Comparison of ENCODE assay signal across 8 cellular contexts in genomic region chr19:11196406-11197287, GRCh38. TPM values are rescaled to one million over a fixed set of nuclear protein-coding genes. Genes with fewer than 3 reads are reported as not detected.
DNase-seq lines count a peak whose midpoint lies in the region; ATAC-seq, FAIRE-seq and TF ChIP-seq lines count a peak whose summit lies in the region.

No MANE protein-coding gene starts in this region.

- no peaks in the 10 kb centered on the region for H3K9me3 Mint-ChIP-seq in CD4-positive, CD25-positive, alpha-beta regulatory T cell
- H3K9me3 Mint-ChIP-seq in stimulated activated memory B cell treated with anti-CD40 and anti-IgM and Interleukin-4, amounts not matched to agents 10 μg/mL and 1 μg/mL and 100 μg/mL, for 72 hours, result no peaks in the 10 kb centered on the region

- peaks cover 22% of the 10 kb centered on the region for H3K4me1 ChIP-seq in CD4-positive, CD25-positive, alpha-beta regulatory T cell (ENCODE audit: control insufficient read depth, insufficient read depth, low read length, poor library complexity, severe bottlenecking)
- H3K4me1 ChIP-seq in HUES6 (ENCODE audit: control insufficient read depth, insufficient read depth, low read length), result peaks cover 12% of the 10 kb centered on the region; the same call in 1 of the 2 replicates

- no peaks in the 10 kb centered on the region for H3K36me3 ChIP-seq in CD4-positive, CD25-positive, alpha-beta regulatory T cell (ENCODE audit: control insufficient read depth, insufficient read depth, low read length)
- peaks cover 34% of the 10 kb centered on the region for H3K36me3 ChIP-seq in HUES6 (ENCODE audit: control insufficient read depth, insufficient read depth, low read length)

- FAIRE-seq in D721Med (lab: Jason Lieb, UNC), result no peak

- no peaks in the 10 kb centered on the region for H3K36me3 Mint-ChIP-seq in CD4-positive, CD25-positive, alpha-beta regulatory T cell
- no peaks in the 10 kb centered on the region for H3K36me3 Mint-ChIP-seq in stimulated activated memory B cell treated with anti-CD40 and anti-IgM and Interleukin-4, amounts not matched to agents 10 μg/mL and 1 μg/mL and 100 μg/mL, for 72 hours

- no peak overlapping the region for H3K27ac Mint-ChIP-seq in CD4-positive, CD25-positive, alpha-beta regulatory T cell
- H3K27ac Mint-ChIP-seq in stimulated activated memory B cell treated with anti-CD40 and anti-IgM and Interleukin-4, amounts not matched to agents 10 μg/mL and 1 μg/mL and 100 μg/mL, for 72 hours, result no peak overlapping the region

- ATAC-seq in CD4-positive, CD25-positive, alpha-beta regulatory T cell (ENCODE audit: low read depth in 2 of 2), result no peak
- ATAC-seq in stimulated activated memory B cell treated with anti-CD40 and anti-IgM and Interleukin-4, amounts not matched to agents 10 μg/mL and 1 μg/mL and 100 μg/mL, for 72 hours, result peak; percentile 2
- no peak for ATAC-seq in HG03097 (IDR thresholded peaks at IDR 0.05; ENCODE audit: low FRiP score, unreplicated experiment)
- no peak for ATAC-seq in HG02970 (IDR thresholded peaks at IDR 0.05; ENCODE audit: low FRiP score, unreplicated experiment)

- H3K27ac ChIP-seq in CD4-positive, CD25-positive, alpha-beta regulatory T cell (ENCODE audit: insufficient read depth, low read length, poor library complexity, severe bottlenecking), result no peak overlapping the region
- peak overlapping the region; percentile 64; the same call in 1 of the 2 replicates for H3K27ac ChIP-seq in HUES6 (ENCODE audit: low read depth, low read length)

- H3K27me3 Mint-ChIP-seq in CD4-positive, CD25-positive, alpha-beta regulatory T cell, result peaks cover 4% of the 10 kb centered on the region
- H3K27me3 Mint-ChIP-seq in stimulated activated memory B cell treated with anti-CD40 and anti-IgM and Interleukin-4, amounts not matched to agents 10 μg/mL and 1 μg/mL and 100 μg/mL, for 72 hours, result peaks cover 35% of the 10 kb centered on the region

- H3K4me1 Mint-ChIP-seq in CD4-positive, CD25-positive, alpha-beta regulatory T cell, result peaks cover 0 to 9% (median 0%) of the 10 kb centered on the region in 4 donors
- H3K4me1 Mint-ChIP-seq in stimulated activated memory B cell treated with anti-CD40 and anti-IgM and Interleukin-4, amounts not matched to agents 10 μg/mL and 1 μg/mL and 100 μg/mL, for 72 hours, result peaks cover 11% of the 10 kb centered on the region

- H3K4me3 Mint-ChIP-seq in CD4-positive, CD25-positive, alpha-beta regulatory T cell, result peak overlapping the region; percentile 40 to 80 (median 74)
- peak overlapping the region; percentile 72 for H3K4me3 Mint-ChIP-seq in stimulated activated memory B cell treated with anti-CD40 and anti-IgM and Interleukin-4, amounts not matched to agents 10 μg/mL and 1 μg/mL and 100 μg/mL, for 72 hours

- TF ChIP-seq CTCF in astrocyte of the spinal cord (IDR thresholded peaks at IDR 0.05; ENCODE audit: low read depth, low read length) (no peak), D721Med (IDR thresholded peaks at IDR 0.05; ENCODE audit: insufficient read depth, missing control alignments) (no peak)

- no peak overlapping the region for H3K4me3 ChIP-seq in CD4-positive, CD25-positive, alpha-beta regulatory T cell (ENCODE audit: low read depth, low read length)
- H3K4me3 ChIP-seq in HUES6 (ENCODE audit: low read depth, low read length) (peak overlapping the region; percentile 98), astrocyte of the spinal cord (ENCODE audit: low read depth, low read length) (peak overlapping the region; percentile 81)

- no peaks in the 10 kb centered on the region for H3K27me3 ChIP-seq in CD4-positive, CD25-positive, alpha-beta regulatory T cell (ENCODE audit: control insufficient read depth, insufficient read depth, low read length)
- H3K27me3 ChIP-seq in HUES6 (ENCODE audit: control insufficient read depth, insufficient read depth, low read length), result no peaks in the 10 kb centered on the region

- no peaks in the 10 kb centered on the region for H3K9me3 ChIP-seq in CD4-positive, CD25-positive, alpha-beta regulatory T cell (ENCODE audit: control insufficient read depth in 2 of 2, low read length in 2 of 2)
- H3K9me3 ChIP-seq in HUES6 (ENCODE audit: control insufficient read depth, insufficient read depth, low read depth, low read length), result no peaks in the 10 kb centered on the region

- DNase-seq in CD4-positive, CD25-positive, alpha-beta regulatory T cell, result no peak
- DNase-seq in astrocyte of the spinal cord (ENCODE audit: low read depth, low spot score) (peak; percentile 22), iPS-NIHi7 (ENCODE audit: extremely low spot score) (peak; percentile 77), D721Med (ENCODE audit: insufficient read length, low spot score) (no peak)

- in situ Hi-C loops in astrocyte of the spinal cord (cut with HindIII; ENCODE audit: low sequenced_read_pairs), result no loop called here

- peak overlapping the region; percentile 86 for H3K9ac ChIP-seq in HUES6 (ENCODE audit: low read length)

RNA-seq across cellular contexts. Expression of gene KANK2, which starts 0.7 kb away (rescaled TPM):
- 0.74 TPM for total RNA-seq in CD4-positive, CD25-positive, alpha-beta regulatory T cell
- under 1 TPM in 3 of 4 donors, not detected in 1; 0.16 to 0.52 (median 0.29) TPM for polyA plus RNA-seq in CD4-positive, CD25-positive, alpha-beta regulatory T cell

RNA-seq across cellular contexts. Expression of gene SPC24, which starts 41.1 kb away (rescaled TPM):
- 3.2 TPM for total RNA-seq in CD4-positive, CD25-positive, alpha-beta regulatory T cell
- 1 to 10 TPM in 2 of 4 donors, under 1 TPM in 2; 0.41 to 3.1 (median 0.99) TPM for polyA plus RNA-seq in CD4-positive, CD25-positive, alpha-beta regulatory T cell

RNA-seq across cellular contexts. Expression of gene ANGPTL8, which starts 42.8 kb away (rescaled TPM):
- total RNA-seq in CD4-positive, CD25-positive, alpha-beta regulatory T cell, result not detected
- not detected for polyA plus RNA-seq in CD4-positive, CD25-positive, alpha-beta regulatory T cell

Comparison
In these comparisons a context has a peak if more than half of its experiments do, and no peak if none do; other contexts are left out.
1. DNase-seq: peak in astrocyte of the spinal cord (single experiment) and iPS-NIHi7 (single experiment); none in CD4-positive, CD25-positive, alpha-beta regulatory T cell (0 of 3) and D721Med (single experiment).